In genomic region chr6:126831461-126831860, GRCh38 we compare ENCODE assay signal across 26 cellular contexts.
"Had no signal": no experiment of that assay in that cellular context is flagged by ENCODE, and none has a peak within 500 bp of the region (broad histone marks: within the 10 kb centered on the region; RNA-seq: fewer than 3 reads in every experiment).

No MANE protein-coding gene starts in this region.

- H3K9me3 Mint-ChIP-seq: activated CD8-positive, alpha-beta T cell treated with anti-CD3 and anti-CD28 coated beads for 36 hours; activated naive CD4-positive, alpha-beta T cell treated with anti-CD3 and anti-CD28 coated beads, Interleukin-2, amount 10 ng/mL, durations not matched to agents 7 days and 5 days; activated naive CD8-positive, alpha-beta T cell treated with anti-CD3 and anti-CD28 coated beads for 36 hours; activated T-cell treated with anti-CD3 and anti-CD28 coated beads, Interleukin-2, amount 50 U/mL, for 72 hours; activated T-helper 2 cell treated with anti-CD3 and anti-CD28 coated beads, Interferon-gamma antibody, Interleukin-2, Interleukin-4, amounts not matched to agents 10 μg/mL and 5 μg/mL and 100 μg/mL, durations not matched to agents 14 hours and 24 hours and 36 hours had no signal

- H3K27ac Mint-ChIP-seq: activated CD8-positive, alpha-beta T cell treated with anti-CD3 and anti-CD28 coated beads for 36 hours; activated naive CD4-positive, alpha-beta T cell treated with anti-CD3 and anti-CD28 coated beads, Interleukin-2, amount 10 ng/mL, durations not matched to agents 7 days and 5 days; activated naive CD8-positive, alpha-beta T cell treated with anti-CD3 and anti-CD28 coated beads for 36 hours; activated T-cell treated with anti-CD3 and anti-CD28 coated beads, Interleukin-2, amount 50 U/mL, for 72 hours; activated T-helper 2 cell treated with anti-CD3 and anti-CD28 coated beads, Interferon-gamma antibody, Interleukin-2, Interleukin-4, amounts not matched to agents 10 μg/mL and 5 μg/mL and 100 μg/mL, durations not matched to agents 14 hours and 24 hours and 36 hours had no signal

- H3K4me1 ChIP-seq: Peyer's patch, SJCRH30 had no signal

- DNase-seq: activated CD4-positive, alpha-beta T cell treated with anti-CD3 and anti-CD28 coated beads for 4 hours; activated CD8-positive, alpha-beta memory T cell treated with anti-CD3 and anti-CD28 coated beads, Interleukin-2, amount 50 U/mL, for 4 hours; activated CD8-positive, alpha-beta T cell treated with anti-CD3 and anti-CD28 coated beads for 36 hours; activated gamma-delta T cell treated with Interleukin-2 at 50 U/mL for 16 hours; activated naive CD4-positive, alpha-beta T cell treated with anti-CD3 and anti-CD28 coated beads, Interleukin-2, amount 10 ng/mL, durations not matched to agents 7 days and 5 days; activated naive CD8-positive, alpha-beta T cell treated with anti-CD3 and anti-CD28 coated beads for 36 hours; activated T-cell treated with anti-CD3 and anti-CD28 coated beads, Interleukin-2, amount 50 U/mL, for 72 hours; MG63; MV-4-11; NCI-H1092 treated with DMSO at 0.1 percent for 48 hours; NCI-H1417 treated with DMSO at 0.1 percent for 48 hours; NCI-H1694; NCI-H2029 treated with DMSO at 0.1 percent for 48 hours; NCI-H345; NCI-H510A; NCI-H69; NK-92 treated with Interleukin-12 subunit alpha and Interleukin-12 subunit beta, amount 100 ng/mL, for 24 hours; OCI-M1; Peyer's patch; Right ventricle myocardium superior; SJCRH30; SW 1271 had no signal

- ATAC-seq: activated CD4-positive, CD25-positive, alpha-beta regulatory T cell treated with anti-CD3 and anti-CD28 coated beads, Interleukin-2, amount 50 U/mL, for 24 hours; activated CD8-positive, alpha-beta T cell treated with anti-CD3 and anti-CD28 coated beads for 36 hours; activated T-cell treated with anti-CD3 and anti-CD28 coated beads, Interleukin-2, amount 50 U/mL, for 72 hours; SK-N-SH treated with all-trans-retinoic acid at 6 μM for 48 hours had no signal

- H3K36me3 Mint-ChIP-seq: activated naive CD4-positive, alpha-beta T cell treated with anti-CD3 and anti-CD28 coated beads, Interleukin-2, amount 10 ng/mL, durations not matched to agents 7 days and 5 days; activated naive CD8-positive, alpha-beta T cell treated with anti-CD3 and anti-CD28 coated beads for 36 hours had no signal

- H3K4me3 ChIP-seq: MG63, Peyer's patch, SJCRH30 had no signal

- H3K27me3 Mint-ChIP-seq: activated CD8-positive, alpha-beta T cell treated with anti-CD3 and anti-CD28 coated beads for 36 hours; activated naive CD4-positive, alpha-beta T cell treated with anti-CD3 and anti-CD28 coated beads, Interleukin-2, amount 10 ng/mL, durations not matched to agents 7 days and 5 days; activated naive CD8-positive, alpha-beta T cell treated with anti-CD3 and anti-CD28 coated beads for 36 hours had no signal

- H3K4me3 Mint-ChIP-seq: activated CD8-positive, alpha-beta T cell treated with anti-CD3 and anti-CD28 coated beads for 36 hours; activated naive CD4-positive, alpha-beta T cell treated with anti-CD3 and anti-CD28 coated beads, Interleukin-2, amount 10 ng/mL, durations not matched to agents 7 days and 5 days; activated naive CD8-positive, alpha-beta T cell treated with anti-CD3 and anti-CD28 coated beads for 36 hours; activated T-cell treated with anti-CD3 and anti-CD28 coated beads, Interleukin-2, amount 50 U/mL, for 72 hours had no signal

- H3K27ac ChIP-seq: Peyer's patch, RWPE1, SJCRH30 had no signal

- H3K4me1 Mint-ChIP-seq: activated naive CD4-positive, alpha-beta T cell treated with anti-CD3 and anti-CD28 coated beads, Interleukin-2, amount 10 ng/mL, durations not matched to agents 7 days and 5 days; activated naive CD8-positive, alpha-beta T cell treated with anti-CD3 and anti-CD28 coated beads for 36 hours had no signal

- H3K36me3 ChIP-seq: MG63, Peyer's patch, SJCRH30 had no signal

- H3K9me3 ChIP-seq: Peyer's patch, SJCRH30 had no signal

- H3K27me3 ChIP-seq: MG63, Peyer's patch, SJCRH30 had no signal
